In the genomic region with DNA sequence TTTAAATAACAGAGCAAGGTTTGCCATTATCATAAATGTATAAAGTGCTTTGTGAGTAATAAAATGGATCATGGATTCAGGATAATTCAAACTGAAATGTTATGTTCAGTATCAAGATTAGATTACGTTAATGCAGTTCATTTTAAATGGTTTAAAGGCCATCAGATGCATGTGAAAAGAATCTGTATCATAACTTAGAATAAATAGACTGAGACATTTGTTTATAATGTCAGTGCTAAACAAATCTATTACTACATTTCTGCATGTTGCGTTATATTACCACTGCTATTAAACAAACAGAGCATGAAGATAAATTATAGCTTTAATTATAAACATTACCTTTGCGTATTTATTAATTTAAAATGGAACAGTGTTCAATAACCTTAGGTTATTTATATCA, we compare ENCODE assay signal across 27 cellular contexts.
"Had no signal": no experiment of that assay in that cellular context is flagged by ENCODE, and none has a peak within 500 bp of the region (broad histone marks: within the 10 kb centered on the region; RNA-seq: fewer than 3 reads in every experiment).

No MANE protein-coding gene starts in this region.

- H3K4me3 ChIP-seq: stomach, suprapubic skin, testis, thoracic aorta, thyroid gland, tibial artery, tibial nerve, transverse colon, upper lobe of left lung, upper lobe of right lung, uterus, vagina had no signal

- H3K4me1 ChIP-seq: suprapubic skin, testis, thyroid gland, tibial artery, tibial nerve, upper lobe of left lung, upper lobe of right lung, uterus, vagina had no signal

- ATAC-seq: stimulated activated effector memory CD8-positive, alpha-beta T cell treated with anti-CD3 and anti-CD28 coated beads, Interleukin-12 subunit alpha, Interleukin-12 subunit beta, amount 100 ng/mL, for 72 hours; stimulated activated memory B cell treated with anti-CD40 and anti-IgM and Interleukin-4, amounts not matched to agents 10 μg/mL and 1 μg/mL and 100 μg/mL, for 72 hours; stimulated activated naive B cell treated with anti-CD40 and anti-IgM and Interleukin-4, amounts not matched to agents 10 μg/mL and 1 μg/mL and 100 μg/mL, for 72 hours; stimulated activated naive CD8-positive, alpha-beta T cell treated with anti-CD3 and anti-CD28 coated beads, Interleukin-15, amount 100 ng/mL, for 72 hours; stimulated activated naive CD8-positive, alpha-beta T cell treated with anti-CD3 and anti-CD28 coated beads, Interleukin-15, Interleukin-2, amounts not matched to agents 100 U/mL and 50 U/mL, for 24 hours; upper lobe of right lung had no signal

- H3K27ac ChIP-seq: stomach, suprapubic skin, testis, thoracic aorta, thyroid gland, tibial artery, tibial nerve, transverse colon, upper lobe of left lung, upper lobe of right lung, uterus, vagina had no signal

- FAIRE-seq: urothelium cell line had no signal

- H3K27me3 ChIP-seq: stomach, suprapubic skin, testis, thyroid gland, tibial artery, tibial nerve, transverse colon, upper lobe of left lung, upper lobe of right lung, uterus, vagina had no signal

- H3K36me3 ChIP-seq: stomach, suprapubic skin, thoracic aorta, thyroid gland, tibial artery, tibial nerve, transverse colon, upper lobe of left lung, upper lobe of right lung, uterus, vagina had no signal

- H3K9me3 ChIP-seq: stomach, suprapubic skin, testis, thoracic aorta, thyroid gland, tibial artery, transverse colon, upper lobe of left lung, upper lobe of right lung, uterus, vagina had no signal

- DNase-seq: stimulated activated CD4-positive, alpha-beta T cell treated with anti-CD3 and anti-CD28 coated beads, Interleukin-2, amount 100 ng/mL, for 48 hours; stimulated activated CD4-positive, alpha-beta T cell treated with anti-CD3 and anti-CD28 coated beads, Interleukin-4, amount 100 ng/mL, for 1 hour; stimulated activated CD4-positive, alpha-beta T cell treated with anti-CD3 and anti-CD28 coated beads, Interleukin-4, amount 100 ng/mL, for 24 hours; stimulated activated CD4-positive, alpha-beta T cell treated with anti-CD3 and anti-CD28 coated beads, Interleukin-4, amount 100 ng/mL, for 4 hours; stimulated activated CD8-positive, alpha-beta memory T cell treated with anti-CD3 and anti-CD28 coated beads, Interleukin-4, amount 100 ng/mL, for 48 hours; stimulated activated naive B cell treated with anti-CD40 and anti-IgM and Interleukin-4, amounts not matched to agents 10 μg/mL and 1 μg/mL and 100 μg/mL, for 72 hours; stimulated activated naive CD4-positive, alpha-beta T cell; stimulated activated naive CD4-positive, alpha-beta T cell treated with Interleukin-2 at 50 U/mL for 16 hours; stimulated activated naive CD8-positive, alpha-beta T cell treated with anti-CD3 and anti-CD28 coated beads, Interleukin-15, amount 100 ng/mL, for 72 hours; stimulated activated naive CD8-positive, alpha-beta T cell treated with anti-CD3 and anti-CD28 coated beads, Interleukin-15, Interleukin-2, amounts not matched to agents 100 U/mL and 50 U/mL, for 24 hours; stomach; substantia nigra; testis; thyroid gland; tibial artery; transverse colon; trophoblast cell; upper lobe of left lung; upper lobe of right lung; uterus had no signal
